Comparison of ENCODE assay signal across 20 cellular contexts in genomic region chr9:93507780-93508179, GRCh38. TPM values are rescaled to one million over a fixed set of nuclear protein-coding genes. Genes with fewer than 3 reads are reported as not detected.
DNase-seq lines count a peak whose midpoint lies in the region; ATAC-seq lines count a peak whose summit lies in the region.
"Had no signal": no experiment of that assay in that cellular context is flagged by ENCODE, and none has a peak within 500 bp of the region (broad histone marks: within the 10 kb centered on the region; RNA-seq: fewer than 3 reads in every experiment).

No MANE protein-coding gene starts in this region.

- H3K4me1 Mint-ChIP-seq in activated naive CD4-positive, alpha-beta T cell treated with anti-CD3 and anti-CD28 coated beads, Interleukin-2, amount 50 U/mL, for 24 hours, result peaks cover 85% of the 10 kb centered on the region
- H3K4me1 Mint-ChIP-seq in T-helper 2 cell treated with Interferon-gamma antibody and Interleukin-4, amounts not matched to agents 5 μg/mL and 100 μg/mL, for 36 hours (ENCODE audit: low read depth), result peaks cover 36% of the 10 kb centered on the region
- H3K4me1 Mint-ChIP-seq in dendritic cell treated with granulocyte-macrophage colony-stimulating factor and Interleukin-4, amounts not matched to agents 40 ng/mL and 50 ng/mL, for 4 days (ENCODE audit: low read depth), result peaks cover 89% of the 10 kb centered on the region
- peaks cover 72% of the 10 kb centered on the region for H3K4me1 Mint-ChIP-seq in stimulated activated effector memory CD8-positive, alpha-beta T cell treated with anti-CD3 and anti-CD28 coated beads, Interleukin-12 subunit alpha, Interleukin-12 subunit beta, amount 100 ng/mL, for 72 hours

- intact Hi-C loops in dendritic cell treated with granulocyte-macrophage colony-stimulating factor and Interleukin-4, amounts not matched to agents 40 ng/mL and 50 ng/mL, for 4 days (cut with micrococcal nuclease), result no loop called here

- no peak overlapping the region for H3K4me3 Mint-ChIP-seq in activated naive CD4-positive, alpha-beta T cell treated with anti-CD3 and anti-CD28 coated beads, Interleukin-2, amount 50 U/mL, for 24 hours
- no peak overlapping the region for H3K4me3 Mint-ChIP-seq in T-helper 2 cell treated with Interferon-gamma antibody and Interleukin-4, amounts not matched to agents 5 μg/mL and 100 μg/mL, for 36 hours
- no peak overlapping the region for H3K4me3 Mint-ChIP-seq in dendritic cell treated with granulocyte-macrophage colony-stimulating factor and Interleukin-4, amounts not matched to agents 40 ng/mL and 50 ng/mL, for 4 days
- H3K4me3 Mint-ChIP-seq in stimulated activated effector memory CD8-positive, alpha-beta T cell treated with anti-CD3 and anti-CD28 coated beads, Interleukin-12 subunit alpha, Interleukin-12 subunit beta, amount 100 ng/mL, for 72 hours, result no peak overlapping the region
- H3K4me3 Mint-ChIP-seq: activated CD4-positive, alpha-beta T cell treated with anti-CD3 and anti-CD28 coated beads, Interleukin-2, amount 10 ng/mL, durations not matched to agents 7 days and 5 days had no signal

- H3K36me3 Mint-ChIP-seq in activated naive CD4-positive, alpha-beta T cell treated with anti-CD3 and anti-CD28 coated beads, Interleukin-2, amount 50 U/mL, for 24 hours, result peaks cover 17% of the 10 kb centered on the region
- H3K36me3 Mint-ChIP-seq in T-helper 2 cell treated with Interferon-gamma antibody and Interleukin-4, amounts not matched to agents 5 μg/mL and 100 μg/mL, for 36 hours (ENCODE audit: low read depth), result peaks cover 39% of the 10 kb centered on the region
- peaks cover 35% of the 10 kb centered on the region for H3K36me3 Mint-ChIP-seq in dendritic cell treated with granulocyte-macrophage colony-stimulating factor and Interleukin-4, amounts not matched to agents 40 ng/mL and 50 ng/mL, for 4 days (ENCODE audit: low read depth)
- H3K36me3 Mint-ChIP-seq in stimulated activated effector memory CD8-positive, alpha-beta T cell treated with anti-CD3 and anti-CD28 coated beads, Interleukin-12 subunit alpha, Interleukin-12 subunit beta, amount 100 ng/mL, for 72 hours, result peaks cover 75% of the 10 kb centered on the region

- DNase-seq in activated naive CD4-positive, alpha-beta T cell treated with Interleukin-2 at 50 U/mL for 16 hours, result no peak
- DNase-seq in T-helper 2 cell treated with Interferon-gamma antibody and Interleukin-4, amounts not matched to agents 5 μg/mL and 100 μg/mL, for 36 hours (ENCODE audit: low spot score), result no peak
- no peak for DNase-seq in stimulated activated effector memory CD8-positive, alpha-beta T cell treated with anti-CD3 and anti-CD28 coated beads, Interleukin-12 subunit alpha, Interleukin-12 subunit beta, amount 100 ng/mL, for 72 hours (ENCODE audit: low spot score in 2 of 2)
- DNase-seq in mesenteric fat pad (ENCODE audit: low spot score) (no peak), NCI-H82 treated with DMSO at 0.1 percent for 48 hours (lab: John Stamatoyannopoulos, UW; ENCODE audit: unreplicated experiment) (no peak)
- DNase-seq: activated CD4-positive, alpha-beta T cell treated with anti-CD3 and anti-CD28 coated beads, Interleukin-2, amount 10 ng/mL, durations not matched to agents 7 days and 5 days; caudate nucleus; NCI-H1105; NCI-H2029; NCI-H2227 treated with DMSO at 0.1 percent for 48 hours; NCI-H69; occipital lobe; SJCRH30; stimulated activated CD8-positive, alpha-beta memory T cell treated with anti-CD3 and anti-CD28 coated beads, Interleukin-4, amount 100 ng/mL, for 48 hours; substantia nigra; upper lobe of left lung had no signal

- peak; percentile 72 for ATAC-seq in stimulated activated effector memory CD8-positive, alpha-beta T cell treated with anti-CD3 and anti-CD28 coated beads, Interleukin-12 subunit alpha, Interleukin-12 subunit beta, amount 100 ng/mL, for 72 hours
- no peak for ATAC-seq in GM19397 (IDR thresholded peaks at IDR 0.05; ENCODE audit: unreplicated experiment)
- ATAC-seq: HCT116 had no signal

- peak overlapping the region; percentile 19 for H3K27ac Mint-ChIP-seq in activated naive CD4-positive, alpha-beta T cell treated with anti-CD3 and anti-CD28 coated beads, Interleukin-2, amount 50 U/mL, for 24 hours
- peak overlapping the region; percentile 71 for H3K27ac Mint-ChIP-seq in T-helper 2 cell treated with Interferon-gamma antibody and Interleukin-4, amounts not matched to agents 5 μg/mL and 100 μg/mL, for 36 hours
- peak overlapping the region; percentile 18 for H3K27ac Mint-ChIP-seq in dendritic cell treated with granulocyte-macrophage colony-stimulating factor and Interleukin-4, amounts not matched to agents 40 ng/mL and 50 ng/mL, for 4 days
- peak overlapping the region; percentile 4 for H3K27ac Mint-ChIP-seq in stimulated activated effector memory CD8-positive, alpha-beta T cell treated with anti-CD3 and anti-CD28 coated beads, Interleukin-12 subunit alpha, Interleukin-12 subunit beta, amount 100 ng/mL, for 72 hours
- H3K27ac Mint-ChIP-seq: activated CD4-positive, alpha-beta T cell treated with anti-CD3 and anti-CD28 coated beads, Interleukin-2, amount 10 ng/mL, durations not matched to agents 7 days and 5 days had no signal

- H3K9me3 Mint-ChIP-seq in activated naive CD4-positive, alpha-beta T cell treated with anti-CD3 and anti-CD28 coated beads, Interleukin-2, amount 50 U/mL, for 24 hours, result no peaks in the 10 kb centered on the region
- no peaks in the 10 kb centered on the region for H3K9me3 Mint-ChIP-seq in T-helper 2 cell treated with Interferon-gamma antibody and Interleukin-4, amounts not matched to agents 5 μg/mL and 100 μg/mL, for 36 hours
- H3K9me3 Mint-ChIP-seq in dendritic cell treated with granulocyte-macrophage colony-stimulating factor and Interleukin-4, amounts not matched to agents 40 ng/mL and 50 ng/mL, for 4 days, result no peaks in the 10 kb centered on the region
- no peaks in the 10 kb centered on the region for H3K9me3 Mint-ChIP-seq in stimulated activated effector memory CD8-positive, alpha-beta T cell treated with anti-CD3 and anti-CD28 coated beads, Interleukin-12 subunit alpha, Interleukin-12 subunit beta, amount 100 ng/mL, for 72 hours
- H3K9me3 Mint-ChIP-seq: activated CD4-positive, alpha-beta T cell treated with anti-CD3 and anti-CD28 coated beads, Interleukin-2, amount 10 ng/mL, durations not matched to agents 7 days and 5 days had no signal

- H3K27me3 Mint-ChIP-seq in activated naive CD4-positive, alpha-beta T cell treated with anti-CD3 and anti-CD28 coated beads, Interleukin-2, amount 50 U/mL, for 24 hours, result no peaks in the 10 kb centered on the region
- no peaks in the 10 kb centered on the region for H3K27me3 Mint-ChIP-seq in T-helper 2 cell treated with Interferon-gamma antibody and Interleukin-4, amounts not matched to agents 5 μg/mL and 100 μg/mL, for 36 hours (ENCODE audit: low read depth)
- no peaks in the 10 kb centered on the region for H3K27me3 Mint-ChIP-seq in dendritic cell treated with granulocyte-macrophage colony-stimulating factor and Interleukin-4, amounts not matched to agents 40 ng/mL and 50 ng/mL, for 4 days
- H3K27me3 Mint-ChIP-seq: activated CD4-positive, alpha-beta T cell treated with anti-CD3 and anti-CD28 coated beads, Interleukin-2, amount 10 ng/mL, durations not matched to agents 7 days and 5 days had no signal

RNA-seq across cellular contexts. Expression of gene FAM120AOS, which starts 54.4 kb away (rescaled TPM):
- total RNA-seq in mesenteric fat pad, result 43.9 TPM

RNA-seq across cellular contexts. Expression of gene FAM120A, which starts 56.3 kb away (rescaled TPM):
- 98.0 TPM for total RNA-seq in mesenteric fat pad

Comparison
In these comparisons a context has a peak if more than half of its experiments do, and no peak if none do; other contexts are left out.
1. H3K27ac Mint-ChIP-seq: peak in every context shown above with its lines; median percentile 71 in T-helper 2 cell treated with Interferon-gamma antibody and Interleukin-4, amounts not matched to agents 5 μg/mL and 100 μg/mL, for 36 hours; 19 in activated naive CD4-positive, alpha-beta T cell treated with anti-CD3 and anti-CD28 coated beads, Interleukin-2, amount 50 U/mL, for 24 hours; 18 in dendritic cell treated with granulocyte-macrophage colony-stimulating factor and Interleukin-4, amounts not matched to agents 40 ng/mL and 50 ng/mL, for 4 days; 4 in stimulated activated effector memory CD8-positive, alpha-beta T cell treated with anti-CD3 and anti-CD28 coated beads, Interleukin-12 subunit alpha, Interleukin-12 subunit beta, amount 100 ng/mL, for 72 hours.